20 cellular contexts compared by ENCODE assay signal in the genomic region with DNA sequence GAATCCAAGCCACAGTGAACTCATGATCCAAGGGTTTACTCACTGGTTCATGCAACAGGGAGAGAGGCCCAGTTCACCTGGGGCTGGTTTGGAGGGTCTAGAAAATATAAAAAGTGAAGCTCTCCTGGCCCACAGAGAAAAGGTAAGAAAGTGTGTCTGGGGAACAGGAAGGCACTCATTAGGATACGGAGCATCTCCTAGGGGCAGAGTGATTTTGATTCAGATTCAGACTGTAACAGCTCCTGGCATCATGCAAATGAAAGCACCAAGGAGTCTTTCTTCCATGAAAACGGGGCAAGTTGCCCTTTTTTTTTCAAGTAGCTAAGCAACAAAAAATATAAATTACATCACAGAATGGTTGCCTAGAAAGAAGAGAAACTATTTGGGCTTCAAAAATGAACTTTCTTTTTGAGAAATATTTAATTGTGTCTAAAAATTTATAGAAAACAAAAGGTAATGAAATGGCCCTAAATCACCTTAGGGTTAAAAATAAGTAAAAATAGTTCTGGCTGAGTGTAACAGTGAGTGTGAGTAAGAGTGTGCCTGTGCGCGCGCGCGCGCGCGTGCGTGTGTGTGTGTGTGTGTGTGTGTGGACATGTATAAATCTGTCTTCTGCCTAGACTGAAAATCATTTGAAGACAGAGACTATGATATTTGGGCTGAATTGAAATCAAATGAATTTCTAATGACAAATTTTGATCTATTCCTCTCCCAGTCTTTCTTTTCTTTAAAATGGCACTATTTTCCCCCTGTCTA.
"Had no signal": no experiment of that assay in that cellular context is flagged by ENCODE, and none has a peak within 500 bp of the region (broad histone marks: within the 10 kb centered on the region; RNA-seq: fewer than 3 reads in every experiment).

No MANE protein-coding gene starts in this region.

- ATAC-seq: K562 had no signal

- H3K4me1 Mint-ChIP-seq: IgD-negative memory B cell had no signal

- H3K4me3 Mint-ChIP-seq: IgD-negative memory B cell had no signal

- H3K27me3 Mint-ChIP-seq: IgD-negative memory B cell had no signal

- H3K36me3 ChIP-seq: SJSA1 had no signal

- H3K36me3 Mint-ChIP-seq: IgD-negative memory B cell had no signal

- H3K27ac ChIP-seq: SJSA1, SK-N-MC had no signal

- H3K4me3 ChIP-seq: K562, SJSA1, SK-N-MC had no signal

- DNase-seq: MV-4-11, NCI-H1048, NCI-H1105, NCI-H1417, NCI-H1436 treated with DMSO at 0.1 percent for 48 hours, NCI-H1694, NCI-H187 treated with DMSO at 0.1 percent for 48 hours, NCI-H2029 treated with DMSO at 0.1 percent for 48 hours, NCI-H2171 treated with DMSO at 0.1 percent for 48 hours, NCI-H345, NCI-H524, NCI-H526 treated with DMSO at 0.1 percent for 48 hours, NCI-H748 treated with DMSO at 0.1 percent for 48 hours, Right ventricle myocardium superior, RPMI8226, SIG-M5 had no signal

- H3K27ac Mint-ChIP-seq: IgD-negative memory B cell had no signal

- H3K9me3 ChIP-seq: SJSA1 had no signal
